10 cellular contexts compared by ENCODE assay signal in genomic region chr7:158649279-158649678, GRCh38. TPM values are rescaled to one million over a fixed set of nuclear protein-coding genes. Genes with fewer than 3 reads are reported as not detected.
DNase-seq lines count a peak whose midpoint lies in the region; ATAC-seq, FAIRE-seq and TF ChIP-seq lines count a peak whose summit lies in the region.
"Had no signal": no experiment of that assay in that cellular context is flagged by ENCODE, and none has a peak within 500 bp of the region (broad histone marks: within the 10 kb centered on the region; RNA-seq: fewer than 3 reads in every experiment).

No MANE protein-coding gene starts in this region.

- H3K4me3 ChIP-seq in Panc1 (ENCODE audit: low read depth in 2 of 2, low read length in 2 of 2): no peak overlapping the region
- H3K4me3 ChIP-seq: prostate gland had no signal

- BruUV-seq in Panc1 (replicated peaks; lab: Mats Ljungman, UMichigan): no TSS peak

- in situ Hi-C loops in Panc1 (cut with HindIII; ENCODE audit: low pct_unique_long_range_greater_than_20kb, low sequenced_read_pairs): no loop called here

- no peak for TF ChIP-seq POLR2A in GM12892 (IDR thresholded peaks at IDR 0.05; ENCODE audit: low read depth, low read length)

- intact Hi-C loops in Panc1 (cut with micrococcal nuclease; ENCODE audit: unreplicated experiment) (no loop called here), sciatic nerve (cut with DNase I) (no loop called here)

- H3K27me3 ChIP-seq in Panc1 (ENCODE audit: control insufficient read depth, insufficient read depth, low read length): no peaks in the 10 kb centered on the region

- H3K36me3 ChIP-seq in Panc1 (ENCODE audit: control insufficient read depth, insufficient read depth, low read length): peaks cover 20% of the 10 kb centered on the region; the same call in 1 of the 2 replicates
- H3K36me3 ChIP-seq: prostate gland had no signal

- POLR2A ChIA-PET in Panc1 (lab: Charles Lee): interaction anchor here (0.6 kb wide), 1 partner anchor 395 kb away, joined by 4 read pairs; no protein-coding TSS in a partner anchor

- ATAC-seq in Panc1 (0 out of 2 replicates have a peak, but pooled peaks have one; percentile 63), sciatic nerve (peak; percentile 94)

- no peak overlapping the region for H3K27ac ChIP-seq in Panc1 (ENCODE audit: low read length)
- H3K27ac ChIP-seq: prostate gland had no signal

- no peak for FAIRE-seq in GM12892 (lab: Jason Lieb, UNC)

- CTCF ChIA-PET in Panc1 (lab: Charles Lee): no interaction called here

- DNase-seq in EL (peak; percentile 92), Panc1 (ENCODE audit: low read depth, low spot score) (peak; percentile 75), fibroblast of gingiva (ENCODE audit: low read depth) (peak; percentile 94), sciatic nerve (ENCODE audit: low spot score) (no peak), NCI-H2196 treated with DMSO at 0.1 percent for 48 hours (lab: John Stamatoyannopoulos, UW; ENCODE audit: unreplicated experiment) (no peak), GM12892 (ENCODE audit: insufficient read length) (no peak), NCI-H1048 (lab: John Stamatoyannopoulos, UW) (no peak), GDM1 (lab: John Stamatoyannopoulos, UW) (no peak)
- DNase-seq: NCI-H510A had no signal

- H3K4me1 ChIP-seq in Panc1 (ENCODE audit: control insufficient read depth, insufficient read depth, low read length): no peaks in the 10 kb centered on the region
- H3K4me1 ChIP-seq: prostate gland had no signal

- no peak for TF ChIP-seq CTCF in Panc1 (IDR thresholded peaks at IDR 0.05)

- H3K9me3 ChIP-seq in Panc1 (ENCODE audit: control insufficient read depth, insufficient read depth, low read depth, low read length): no peaks in the 10 kb centered on the region
- H3K9me3 ChIP-seq: prostate gland had no signal

RNA-seq across cellular contexts. Expression of gene NCAPG2, which starts 55.3 kb away (rescaled TPM):
- total RNA-seq in Panc1 (2021; ENCODE audit: unreplicated experiment) (81.4 TPM), sciatic nerve (11.7 TPM)
- 40.0 TPM for polyA plus RNA-seq in Panc1 (2012; ENCODE audit: insufficient read length)
- polyA plus RNA-seq in GM12892 (2012; ENCODE audit: missing spikeins): 33.1 TPM

Comparison
In these comparisons a context has a peak if more than half of its experiments do, and no peak if none do; other contexts are left out.
1. DNase-seq: peak in EL (single experiment), Panc1 (single experiment) and fibroblast of gingiva (single experiment); none in sciatic nerve (single experiment), NCI-H2196 treated with DMSO at 0.1 percent for 48 hours (single experiment), GM12892 (single experiment), NCI-H1048 (single experiment) and GDM1 (single experiment).